Comparison of ENCODE assay signal across 15 cellular contexts in the genomic region with DNA sequence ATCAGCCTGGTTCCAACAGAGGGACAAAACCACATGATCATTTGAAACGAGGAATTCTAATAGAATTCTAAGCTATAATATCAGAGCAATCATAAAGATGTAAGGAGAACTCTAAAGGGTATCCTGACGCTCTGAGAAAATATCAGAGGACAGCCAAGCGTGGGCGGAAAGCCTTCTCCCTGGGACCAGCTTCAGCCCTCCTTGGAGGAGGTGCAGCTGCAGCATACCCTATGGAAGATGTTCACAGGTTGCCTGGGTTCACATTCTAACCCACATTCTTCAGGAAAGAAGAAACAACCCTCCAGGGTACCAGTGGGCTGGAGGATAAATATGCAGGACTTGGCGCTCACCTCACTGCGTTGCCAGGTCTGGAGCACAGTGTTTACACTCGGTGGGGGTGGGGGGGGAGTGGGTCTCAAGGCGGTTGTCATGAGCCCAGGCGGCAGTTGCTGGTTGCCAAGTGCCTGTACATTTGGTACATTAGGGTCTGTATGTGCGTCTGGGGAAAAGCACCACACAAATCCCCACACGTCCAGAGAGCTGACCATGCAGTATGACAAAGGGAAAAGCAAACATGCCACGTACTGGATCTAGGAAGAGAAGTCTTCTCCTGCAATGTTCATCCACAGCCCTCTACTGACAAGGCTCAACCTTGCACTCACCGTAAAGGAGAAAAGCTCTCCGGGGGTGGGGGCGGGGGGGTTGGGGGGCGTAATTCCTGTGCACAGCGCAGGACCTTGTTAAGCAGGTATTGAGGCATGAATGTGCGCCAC.
DNase-seq lines count a peak whose midpoint lies in the region; ATAC-seq, FAIRE-seq and TF ChIP-seq lines count a peak whose summit lies in the region.
"Had no signal": no experiment of that assay in that cellular context is flagged by ENCODE, and none has a peak within 500 bp of the region (broad histone marks: within the 10 kb centered on the region; RNA-seq: fewer than 3 reads in every experiment).

No MANE protein-coding gene starts in this region.

- CTCF ChIA-PET in A549 (lab: Yijun Ruan, JAX), result interaction anchor here (0.6 kb wide), 1 partner anchor 9 kb away, joined by 3 read pairs; no protein-coding TSS in a partner anchor
- CTCF ChIA-PET in naive thymus-derived CD4-positive, alpha-beta T cell (lab: Charles Lee), result no interaction called here

- H3K36me3 Mint-ChIP-seq in GM23338 (ENCODE audit: low read depth), result no peaks in the 10 kb centered on the region
- H3K36me3 Mint-ChIP-seq in naive thymus-derived CD4-positive, alpha-beta T cell, result no peaks in the 10 kb centered on the region

- H3K9me3 ChIP-seq in A549 (no peaks in the 10 kb centered on the region), body of pancreas (no peaks in the 10 kb centered on the region), stomach (no peaks in the 10 kb centered on the region)
- H3K9me3 ChIP-seq in naive thymus-derived CD4-positive, alpha-beta T cell (ENCODE audit: control insufficient read depth in 2 of 3, low read length in 3 of 3), result no peaks in the 10 kb centered on the region
- H3K9me3 ChIP-seq: SK-N-SH had no signal

- H3K4me2 ChIP-seq in A549 (peak overlapping the region; percentile 75), GM23338 (no peak overlapping the region)
- H3K4me2 ChIP-seq: PC-9, SK-N-SH had no signal

- H3K27ac Mint-ChIP-seq in GM23338, result no peak overlapping the region
- H3K27ac Mint-ChIP-seq in naive thymus-derived CD4-positive, alpha-beta T cell, result no peak overlapping the region

- TF ChIP-seq EP300 in A549 (IDR thresholded peaks at IDR 0.05) (no peak), stomach (IDR thresholded peaks at IDR 0.05) (no peak)

- WGBS in A549 (ENCODE audit: missing lambda C conversion rate), result 33% methylated on average over 13 of the region's 18 CpGs
- WGBS in body of pancreas, 2 donors, result 60 to 69% methylated on average over 17 to 18 of the region's 18 CpGs
- 67 to 81% (median 75%) methylated on average over 18 of the region's 18 CpGs for WGBS in stomach, 5 donors

- H3K27me3 Mint-ChIP-seq in GM23338 (ENCODE audit: insufficient read depth, low read depth, poor library complexity), result no peaks in the 10 kb centered on the region
- H3K27me3 Mint-ChIP-seq in naive thymus-derived CD4-positive, alpha-beta T cell, result no peaks in the 10 kb centered on the region

- H3K4me3 Mint-ChIP-seq in GM23338, result no peak overlapping the region
- no peak overlapping the region for H3K4me3 Mint-ChIP-seq in naive thymus-derived CD4-positive, alpha-beta T cell

- DNase-seq in A549 (ENCODE audit: low read depth in 1 of 2, low spot score in 1 of 2) (peak; percentile 1 to 59), GM23338 (ENCODE audit: low spot score) (no peak), NCI-H2227 treated with DMSO at 0.1 percent for 48 hours (lab: John Stamatoyannopoulos, UW) (peak; percentile 42), body of pancreas (peak in 3 of 4 donors; percentile 10 to 43 (median 42)), pons (ENCODE audit: low spot score) (no peak), stomach (no peak)
- no peak for DNase-seq in naive thymus-derived CD4-positive, alpha-beta T cell
- DNase-seq: C1 segment of cervical spinal cord, NCI-H2029, NCI-H524, PC-9, SK-N-SH, T-helper 1 cell had no signal

- TF ChIP-seq POLR2A in A549 (IDR thresholded peaks at IDR 0.05; ENCODE audit: low read length) (no peak), body of pancreas (IDR thresholded peaks at IDR 0.05) (no peak), stomach (IDR thresholded peaks at IDR 0.05) (no peak)

- FAIRE-seq in A549 (lab: Jason Lieb, UNC), result no peak
- FAIRE-seq: GM12892 had no signal

- no peak; the same call in 2 of the 3 replicates for TF ChIP-seq CTCF in A549 (IDR thresholded peaks at IDR 0.05)
- no peak; a peak in 1 of 4 replicates for TF ChIP-seq CTCF in GM23338 (conservative IDR thresholded peaks at IDR 0.05; ENCODE audit: low read depth in 2 of 2)
- TF ChIP-seq CTCF in body of pancreas (IDR thresholded peaks at IDR 0.05), result no peak
- no peak for TF ChIP-seq CTCF in stomach (IDR thresholded peaks at IDR 0.05)

- H3K4me3 ChIP-seq in A549, result peak overlapping the region; percentile 25; the same call in 2 of the 3 replicates
- no peak overlapping the region for H3K4me3 ChIP-seq in GM23338
- H3K4me3 ChIP-seq in body of pancreas, result no peak overlapping the region
- H3K4me3 ChIP-seq in naive thymus-derived CD4-positive, alpha-beta T cell (ENCODE audit: low read length), result no peak overlapping the region
- no peak overlapping the region for H3K4me3 ChIP-seq in stomach
- H3K4me3 ChIP-seq: PC-9 had no signal

- no peaks in the 10 kb centered on the region for H4K20me1 ChIP-seq in GM23338 (replicated peaks; ENCODE audit: insufficient read depth)

- no peaks in the 10 kb centered on the region for H3K27me3 ChIP-seq in GM23338 (ENCODE audit: insufficient read depth)
- no peaks in the 10 kb centered on the region for H3K27me3 ChIP-seq in body of pancreas
- no peaks in the 10 kb centered on the region for H3K27me3 ChIP-seq in naive thymus-derived CD4-positive, alpha-beta T cell (ENCODE audit: control insufficient read depth in 2 of 2, insufficient read depth in 2 of 2, low read length in 2 of 2)
- no peaks in the 10 kb centered on the region for H3K27me3 ChIP-seq in stomach

- no peaks in the 10 kb centered on the region for H3K36me3 ChIP-seq in GM23338 (ENCODE audit: insufficient read depth)
- no peaks in the 10 kb centered on the region for H3K36me3 ChIP-seq in body of pancreas (replicated peaks in 1 of 2; ENCODE audit: insufficient read depth in 1 of 2, low read depth in 2 of 2)
- H3K36me3 ChIP-seq in naive thymus-derived CD4-positive, alpha-beta T cell (ENCODE audit: control insufficient read depth in 2 of 3, insufficient read depth in 3 of 3, low read length in 3 of 3), result no peaks in the 10 kb centered on the region
- no peaks in the 10 kb centered on the region for H3K36me3 ChIP-seq in stomach

- POLR2A ChIA-PET in A549 (lab: Yijun Ruan, JAX), result no interaction called here
- POLR2A ChIA-PET in naive thymus-derived CD4-positive, alpha-beta T cell (lab: Charles Lee), result no interaction called here

- H2AFZ ChIP-seq in GM23338, result 0 out of 2 replicates have a peak overlapping the region, but pooled peaks have one; percentile 45
- H2AFZ ChIP-seq: PC-9 had no signal

- H3K4me1 Mint-ChIP-seq in GM23338, result no peaks in the 10 kb centered on the region
- H3K4me1 Mint-ChIP-seq in naive thymus-derived CD4-positive, alpha-beta T cell, result no peaks in the 10 kb centered on the region

- TF ChIP-seq RAD21 in A549 (conservative IDR thresholded peaks at IDR 0.05 in 1 of 2, IDR thresholded peaks at IDR 0.05 in 1 of 2), result peak in 1 of 2 experiments; percentile 22; a peak in 1 of 5 replicates

- no peaks in the 10 kb centered on the region for H3K79me2 ChIP-seq in GM23338 (replicated peaks; ENCODE audit: insufficient read depth)

- H3K27ac ChIP-seq in A549 (peak overlapping the region; percentile 62 to 70), GM23338 (ENCODE audit: low read depth) (no peak overlapping the region), body of pancreas (no peak overlapping the region), stomach (no peak overlapping the region)
- no peak overlapping the region for H3K27ac ChIP-seq in naive thymus-derived CD4-positive, alpha-beta T cell (ENCODE audit: low read depth, low read length)
- H3K27ac ChIP-seq: PC-9 had no signal

- H3K4me1 ChIP-seq in A549 (peaks cover 2% of the 10 kb centered on the region; the same call in 1 of the 3 replicates), GM23338 (ENCODE audit: insufficient read depth) (no peaks in the 10 kb centered on the region), body of pancreas (no peaks in the 10 kb centered on the region), stomach (no peaks in the 10 kb centered on the region)
- H3K4me1 ChIP-seq in naive thymus-derived CD4-positive, alpha-beta T cell (ENCODE audit: control insufficient read depth in 2 of 2, insufficient read depth in 2 of 2, low read length in 2 of 2), result no peaks in the 10 kb centered on the region

- H3K9me3 Mint-ChIP-seq in GM23338, result no peaks in the 10 kb centered on the region
- peaks cover 0 to 6% (median 0%) of the 10 kb centered on the region in 11 donors for H3K9me3 Mint-ChIP-seq in naive thymus-derived CD4-positive, alpha-beta T cell

- intact Hi-C loops in body of pancreas (cut with DNase I) (no loop called here), stomach (cut with DNase I; ENCODE audit: low total_unique reads) (no loop called here)
- intact Hi-C loops in naive thymus-derived CD4-positive, alpha-beta T cell (cut with micrococcal nuclease), result no loop called here

- no peaks in the 10 kb centered on the region for H3F3A ChIP-seq in GM23338 (replicated peaks; ENCODE audit: low read depth)

- no peaks in the 10 kb centered on the region for H3K9me2 ChIP-seq in GM23338 (ENCODE audit: insufficient read depth)
- H3K9me2 ChIP-seq: SK-N-SH had no signal

- ATAC-seq in A549 (peak; percentile 95 to 97), GM23338 (no peak), body of pancreas (no peak), GM19351 (IDR thresholded peaks at IDR 0.05; ENCODE audit: unreplicated experiment) (no peak)
- no peak for ATAC-seq in naive thymus-derived CD4-positive, alpha-beta T cell

TF ChIP-seq in A549, 52 proteins besides CTCF, POLR2A, EP300 and RAD21 (continues in another document):
- TF ChIP-seq FOSL2 (IDR thresholded peaks at IDR 0.05) (no peak), FOSL2 (CRISPR knock-in tag; IDR thresholded peaks at IDR 0.05) (no peak), SREBF2 (IDR thresholded peaks at IDR 0.05) (no peak), NFE2L2 (conservative IDR thresholded peaks at IDR 0.05; ENCODE audit: low read length) (no peak), HOXB5 (CRISPR knock-in tag; IDR thresholded peaks at IDR 0.05) (no peak), ZSCAN20 (CRISPR knock-in tag; IDR thresholded peaks at IDR 0.05) (no peak), POLR2AphosphoS2 (conservative IDR thresholded peaks at IDR 0.05; ENCODE audit: low read length) (no peak)
- TF ChIP-seq, protein P1, sequence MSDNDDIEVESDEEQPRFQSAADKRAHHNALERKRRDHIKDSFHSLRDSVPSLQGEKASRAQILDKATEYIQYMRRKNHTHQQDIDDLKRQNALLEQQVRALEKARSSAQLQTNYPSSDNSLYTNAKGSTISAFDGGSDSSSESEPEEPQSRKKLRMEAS (IDR thresholded peaks at IDR 0.05), result peak; percentile 14; the same call in 1 of the 2 replicates

TF ChIP-seq in GM23338, 12 proteins besides CTCF, POLR2A, EP300 and RAD21 (continues in another document):
- no peak for TF ChIP-seq CREB1 (CRISPR knock-in tag; IDR thresholded peaks at IDR 0.05; ENCODE audit: low read depth)
- TF ChIP-seq NANOG (IDR thresholded peaks at IDR 0.05; ENCODE audit: borderline replicate concordance), result no peak
- no peak for TF ChIP-seq JUNB (IDR thresholded peaks at IDR 0.05; ENCODE audit: unreplicated experiment)
- no peak for TF ChIP-seq EZH2 (IDR thresholded peaks at IDR 0.05; ENCODE audit: low read depth, unreplicated experiment)

Comparison
In these comparisons a context has a peak if more than half of its experiments do, and no peak if none do; other contexts are left out.
1. ATAC-seq: peak in A549 (2 of 2); none in GM23338 (single experiment), body of pancreas (single experiment), naive thymus-derived CD4-positive, alpha-beta T cell (single experiment) and GM19351 (single experiment).
2. DNase-seq: peak in A549 (2 of 2), NCI-H2227 treated with DMSO at 0.1 percent for 48 hours (single experiment) and body of pancreas (3 of 4); none in GM23338 (single experiment), naive thymus-derived CD4-positive, alpha-beta T cell (0 of 9), pons (single experiment) and stomach (single experiment).
3. H3K27ac ChIP-seq: peak in A549 (2 of 2); none in GM23338 (single experiment), body of pancreas (0 of 4), naive thymus-derived CD4-positive, alpha-beta T cell (single experiment) and stomach (0 of 5).